ENCODE assay signal across 8 cellular contexts in the genomic region with DNA sequence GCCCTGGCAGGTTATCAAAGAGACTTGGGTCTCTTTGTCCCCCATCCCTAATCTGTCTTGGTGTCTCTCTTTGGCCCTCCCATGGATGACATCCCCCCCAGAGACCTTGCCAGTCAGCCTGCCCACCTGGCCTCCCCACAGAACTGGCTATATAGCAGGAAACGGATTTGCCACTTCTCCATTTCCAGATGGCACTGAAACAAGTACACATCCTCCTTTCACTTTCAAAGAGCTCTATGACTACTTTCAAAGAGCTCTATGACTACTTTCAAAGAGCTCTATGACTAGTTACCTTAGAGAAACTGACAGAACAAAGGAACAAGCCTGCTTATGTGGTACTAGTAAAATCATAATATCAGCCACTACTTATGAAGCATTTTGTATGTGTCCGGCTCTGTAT.
DNase-seq lines count a peak whose midpoint lies in the region; ATAC-seq, FAIRE-seq and TF ChIP-seq lines count a peak whose summit lies in the region.

No MANE protein-coding gene starts in this region.

- peak in 1 of 2 donors; percentile 35 for DNase-seq in left lung
- DNase-seq in D341Med (ENCODE audit: low spot score): no peak
- no peak for DNase-seq in activated effector memory CD4-positive, alpha-beta T cell treated with Interleukin-2 at 50 U/mL for 16 hours
- no peak for DNase-seq in NCI-H2107 (lab: John Stamatoyannopoulos, UW)
- no peak for DNase-seq in urothelium cell line (ENCODE audit: low spot score)

- H3K4me3 ChIP-seq in left lung: no peak overlapping the region

- TF ChIP-seq CTCF in left lung (IDR thresholded peaks at IDR 0.05): no peak

- peak overlapping the region in 1 of 2 donors; percentile 92 for H3K27ac ChIP-seq in left lung

- no peaks in the 10 kb centered on the region for H3K9me3 ChIP-seq in left lung

- H3K27me3 ChIP-seq in left lung: no peaks in the 10 kb centered on the region

- no peak for FAIRE-seq in urothelium cell line (lab: Jason Lieb, UNC)

- peaks cover 21 to 63% of the 10 kb centered on the region in 2 donors for H3K4me1 ChIP-seq in left lung

- intact Hi-C loops in left lung (cut with DNase I): no loop called here

- no peaks in the 10 kb centered on the region for H3K36me3 ChIP-seq in left lung

- ATAC-seq in GM18508 (IDR thresholded peaks at IDR 0.05; ENCODE audit: insufficient read depth, unreplicated experiment): peak; percentile 93
- peak; percentile 90 for ATAC-seq in GM21447 (IDR thresholded peaks at IDR 0.05; ENCODE audit: unreplicated experiment)
- ATAC-seq in HG03575 (IDR thresholded peaks at IDR 0.05; ENCODE audit: extremely low read depth, insufficient number of reproducible peaks, low FRiP score, unreplicated experiment): peak; percentile 87
- ATAC-seq in left lung: peak; percentile 72
